In genomic region chr21:46187814-46188213, GRCh38 we compare ENCODE assay signal across 12 cellular contexts. TPM values are rescaled to one million over a fixed set of nuclear protein-coding genes. Genes with fewer than 3 reads are reported as not detected.
A peak's percentile ranks its signal among the peaks of the same experiment; 100 is the strongest.
DNase-seq lines count a peak whose midpoint lies in the region; ATAC-seq and TF ChIP-seq lines count a peak whose summit lies in the region.
"Had no signal": no experiment of that assay in that cellular context is flagged by ENCODE, and none has a peak within 500 bp of the region (broad histone marks: within the 10 kb centered on the region; RNA-seq: fewer than 3 reads in every experiment).

No MANE protein-coding gene starts in this region.

- no peak overlapping the region for H2AFZ ChIP-seq in KMS-11 (ENCODE audit: low read depth)
- H2AFZ ChIP-seq in neural progenitor cell (replicated peaks) = no peak overlapping the region

- H3K9me3 Mint-ChIP-seq in endodermal cell = no peaks in the 10 kb centered on the region
- H3K9me3 Mint-ChIP-seq in neural progenitor cell = no peaks in the 10 kb centered on the region

- peak overlapping the region; percentile 91 for H3K27ac Mint-ChIP-seq in endodermal cell
- H3K27ac Mint-ChIP-seq in neural progenitor cell = peak overlapping the region; percentile 59
- H3K27ac Mint-ChIP-seq: activated naive CD8-positive, alpha-beta T cell had no signal

- in situ Hi-C loops in HAP-1 (cut with MboI; ENCODE audit: low sequenced_read_pairs) = no loop called here

- H3K9ac ChIP-seq in KMS-11 (peak overlapping the region; percentile 38; the same call in 1 of the 2 replicates), endodermal cell (ENCODE audit: extremely low read depth, low read length, poor library complexity, severe bottlenecking) (no peak overlapping the region), neural progenitor cell (no peak overlapping the region)

- no peaks in the 10 kb centered on the region for H4K20me1 ChIP-seq in KMS-11 (ENCODE audit: insufficient read depth)
- H4K20me1 ChIP-seq in neural progenitor cell (ENCODE audit: low read depth) = no peaks in the 10 kb centered on the region

- TF ChIP-seq CTCF in C4-2B (conservative IDR thresholded peaks at IDR 0.05) (no peak), KMS-11 (conservative IDR thresholded peaks at IDR 0.05; ENCODE audit: low read depth, low read length) (no peak), endodermal cell (conservative IDR thresholded peaks at IDR 0.05) (no peak), neural progenitor cell (IDR thresholded peaks at IDR 0.05) (no peak)

- H3K27ac ChIP-seq in C4-2B (peak overlapping the region; percentile 93), KMS-11 (peak overlapping the region; percentile 90), endodermal cell (ENCODE audit: low read depth, low read length) (peak overlapping the region; percentile 83), neural progenitor cell (no peak overlapping the region)
- H3K27ac ChIP-seq: pancreas, WERI-Rb-1 had no signal

- H3K4me1 ChIP-seq in KMS-11 (ENCODE audit: low read depth, poor library complexity, severe bottlenecking) = peaks cover 57% of the 10 kb centered on the region
- no peaks in the 10 kb centered on the region for H3K4me1 ChIP-seq in endodermal cell (ENCODE audit: control insufficient read depth, insufficient read depth, low read length)
- peaks cover 14% of the 10 kb centered on the region for H3K4me1 ChIP-seq in neural progenitor cell
- peaks cover 10% of the 10 kb centered on the region for H3K4me1 ChIP-seq in HAP-1
- H3K4me1 ChIP-seq: pancreas had no signal

- H3K27me3 ChIP-seq in KMS-11 (ENCODE audit: insufficient read depth, low read depth) (no peaks in the 10 kb centered on the region), endodermal cell (ENCODE audit: control insufficient read depth, insufficient read depth, low read length, poor library complexity, severe bottlenecking) (no peaks in the 10 kb centered on the region), neural progenitor cell (no peaks in the 10 kb centered on the region), HAP-1 (ENCODE audit: low read depth) (no peaks in the 10 kb centered on the region)
- H3K27me3 ChIP-seq: pancreas had no signal

- no peak for DNase-seq in endodermal cell
- DNase-seq in neural progenitor cell (ENCODE audit: low spot score) = no peak
- DNase-seq in HAP-1 (ENCODE audit: low spot score in 2 of 2) = no peak
- no peak for DNase-seq in mucosa of gallbladder (ENCODE audit: low spot score)
- no peak for DNase-seq in NCI-H2029 treated with DMSO at 0.1 percent for 48 hours (lab: John Stamatoyannopoulos, UW)
- DNase-seq: DND-41, pancreas had no signal

- peaks cover 9% of the 10 kb centered on the region for H3K4me1 Mint-ChIP-seq in endodermal cell
- H3K4me1 Mint-ChIP-seq in neural progenitor cell = peaks cover 50% of the 10 kb centered on the region

- H3K27me3 Mint-ChIP-seq in endodermal cell (ENCODE audit: insufficient read depth) = no peaks in the 10 kb centered on the region
- peaks cover 2% of the 10 kb centered on the region for H3K27me3 Mint-ChIP-seq in neural progenitor cell (ENCODE audit: insufficient read depth, low read depth)
- H3K27me3 Mint-ChIP-seq: activated naive CD8-positive, alpha-beta T cell had no signal

- H3K36me3 ChIP-seq in KMS-11 (ENCODE audit: insufficient read depth) (no peaks in the 10 kb centered on the region; the same call in 1 of the 2 replicates), endodermal cell (ENCODE audit: control insufficient read depth, insufficient read depth, low read length) (peaks cover 6% of the 10 kb centered on the region), neural progenitor cell (no peaks in the 10 kb centered on the region), HAP-1 (replicated peaks) (peaks cover 14% of the 10 kb centered on the region)
- H3K36me3 ChIP-seq: pancreas had no signal

- H3K79me2 ChIP-seq in KMS-11 (ENCODE audit: insufficient read depth, low read depth) = no peaks in the 10 kb centered on the region
- peaks cover 4% of the 10 kb centered on the region for H3K79me2 ChIP-seq in neural progenitor cell (ENCODE audit: low read depth)

- peaks cover 13% of the 10 kb centered on the region for H3F3A ChIP-seq in neural progenitor cell (ENCODE audit: low read depth)

- 94 to 97% methylated on average over 5 to 7 of the region's 7 CpGs for WGBS in endodermal cell (ENCODE audit: insufficient coverage in 1 of 2, insufficient read length in 1 of 2), 2 experiments

- H3K4me2 ChIP-seq in KMS-11 = peak overlapping the region; percentile 91
- H3K4me2 ChIP-seq in neural progenitor cell = no peak overlapping the region

- H3K36me3 Mint-ChIP-seq in endodermal cell (ENCODE audit: low read depth) = peaks cover 23% of the 10 kb centered on the region
- H3K36me3 Mint-ChIP-seq in neural progenitor cell = peaks cover 9% of the 10 kb centered on the region
- H3K36me3 Mint-ChIP-seq: activated naive CD8-positive, alpha-beta T cell had no signal

- no peak for ATAC-seq in HG03520 (IDR thresholded peaks at IDR 0.05; ENCODE audit: unreplicated experiment)
- ATAC-seq: pancreas had no signal

- no peak overlapping the region for H3K4me3 Mint-ChIP-seq in endodermal cell
- H3K4me3 Mint-ChIP-seq in neural progenitor cell = no peak overlapping the region
- H3K4me3 Mint-ChIP-seq: activated naive CD8-positive, alpha-beta T cell had no signal

- no peak overlapping the region for H3K4me3 ChIP-seq in KMS-11 (IDR thresholded peaks at IDR 0.05; ENCODE audit: insufficient read depth, low read depth, low read length)
- H3K4me3 ChIP-seq in endodermal cell (ENCODE audit: low read length) = no peak overlapping the region
- no peak overlapping the region for H3K4me3 ChIP-seq in neural progenitor cell
- H3K4me3 ChIP-seq in HAP-1 = no peak overlapping the region
- H3K4me3 ChIP-seq: pancreas had no signal

- H3K9me3 ChIP-seq in endodermal cell (ENCODE audit: control insufficient read depth, low read length) (no peaks in the 10 kb centered on the region), neural progenitor cell (ENCODE audit: low read depth) (no peaks in the 10 kb centered on the region), HAP-1 (no peaks in the 10 kb centered on the region)
- H3K9me3 ChIP-seq: pancreas had no signal

RNA-seq across cellular contexts. Expression of gene SPATC1L, which starts 3.6 kb away (rescaled TPM):
- total RNA-seq in endodermal cell (10 to 100 TPM; 29.5 to 31.9 TPM), neural progenitor cell (ENCODE audit: low replicate concordance) (5.1 and 20.2 TPM in 2 replicates), mucosa of gallbladder (6.9 TPM)
- 32.1 TPM for polyA plus RNA-seq in endodermal cell (2013, experiment 1 of 2)
- 33.4 TPM for polyA plus RNA-seq in endodermal cell (2013, experiment 2 of 2)

RNA-seq across cellular contexts. Expression of gene FTCD, which starts 32.4 kb away (rescaled TPM):
- 1 to 10 TPM; 3.5 to 4.6 TPM for total RNA-seq in endodermal cell
- polyA plus RNA-seq in endodermal cell (2013, experiment 1 of 2) = 3.0 TPM
- 1.0 TPM for polyA plus RNA-seq in endodermal cell (2013, experiment 2 of 2)
- 0.96 TPM in 1 of 2 replicates, not detected in the other for total RNA-seq in neural progenitor cell (ENCODE audit: low replicate concordance)
- total RNA-seq in mucosa of gallbladder = 1.3 TPM

RNA-seq across cellular contexts. Expression of gene LSS, which starts 40.8 kb away (rescaled TPM):
- total RNA-seq in endodermal cell (10 to 100 TPM; 56.7 to 85.2 TPM), neural progenitor cell (ENCODE audit: low replicate concordance) (26.7 and 90.5 TPM in 2 replicates), mucosa of gallbladder (125 TPM)
- 101 TPM for polyA plus RNA-seq in endodermal cell (2013, experiment 1 of 2)
- polyA plus RNA-seq in endodermal cell (2013, experiment 2 of 2) = 100 TPM
